In genomic region chr3:188433526-188433855, GRCh38 we compare ENCODE assay signal across 12 cellular contexts.
DNase-seq lines count a peak whose midpoint lies in the region; ATAC-seq and TF ChIP-seq lines count a peak whose summit lies in the region.
"Had no signal": no experiment of that assay in that cellular context is flagged by ENCODE, and none has a peak within 500 bp of the region (broad histone marks: within the 10 kb centered on the region; RNA-seq: fewer than 3 reads in every experiment).

No MANE protein-coding gene starts in this region.

- peak overlapping the region; percentile 39 to 90 (median 67); a peak in 21 of 22 replicates for H3K9ac ChIP-seq in BLaER1 treated with 17β-estradiol and CSF1 and Interleukin-3, amounts not matched to agents 10 nM and 100 nM

- H3K4me1 ChIP-seq in BLaER1 treated with 17β-estradiol and CSF1 and Interleukin-3, amounts not matched to agents 10 nM and 100 nM, result peaks cover 69 to 99% (median 81%) of the 10 kb centered on the region in 10 experiments
- peaks cover 47% of the 10 kb centered on the region for H3K4me1 ChIP-seq in DOHH2 (ENCODE audit: control insufficient read depth, low read length)

- H4K20me1 ChIP-seq in BLaER1 treated with 17β-estradiol and CSF1 and Interleukin-3, amounts not matched to agents 10 nM and 100 nM, result no peaks in the 10 kb centered on the region
- no peaks in the 10 kb centered on the region for H4K20me1 ChIP-seq in DOHH2 (ENCODE audit: control insufficient read depth, insufficient read depth, low read depth, low read length)

- peak overlapping the region in 4 of 5 experiments; percentile 11 to 76 (median 32) for H3K27ac Mint-ChIP-seq in brain
- H3K27ac Mint-ChIP-seq in natural killer cell, result peak overlapping the region; percentile 74 to 81

- H3K27ac ChIP-seq in BLaER1 treated with 17β-estradiol and CSF1 and Interleukin-3, amounts not matched to agents 10 nM and 100 nM, result peak overlapping the region; percentile 78 to 98 (median 82)
- no peak overlapping the region for H3K27ac ChIP-seq in DOHH2 (ENCODE audit: low read depth, low read length)
- H3K27ac ChIP-seq: suprapubic skin, VCaP had no signal

- peak overlapping the region; percentile 34 to 82 (median 73) for H3K4me2 ChIP-seq in BLaER1 treated with 17β-estradiol and CSF1 and Interleukin-3, amounts not matched to agents 10 nM and 100 nM
- H3K4me2 ChIP-seq in DOHH2 (ENCODE audit: low read length), result peak overlapping the region; percentile 30

- peaks cover 7% of the 10 kb centered on the region for H3K79me2 ChIP-seq in DOHH2 (ENCODE audit: control insufficient read depth, low read length)

- TF ChIP-seq CTCF in DOHH2 (IDR thresholded peaks at IDR 0.05; ENCODE audit: low read depth, low read length, poor library complexity, severe bottlenecking) (no peak), brain (conservative IDR thresholded peaks at IDR 0.05) (no peak), natural killer cell (IDR thresholded peaks at IDR 0.05) (no peak)

- peaks cover 19% of the 10 kb centered on the region for H3K4me1 Mint-ChIP-seq in brain
- H3K4me1 Mint-ChIP-seq in natural killer cell, result peaks cover 29 to 36% of the 10 kb centered on the region in 2 donors

- H3K36me3 Mint-ChIP-seq in brain, result no peaks in the 10 kb centered on the region
- H3K36me3 Mint-ChIP-seq in natural killer cell, result no peaks in the 10 kb centered on the region

- peaks cover 0 to 11% (median 0%) of the 10 kb centered on the region in 11 experiments; a peak in 3 of 22 replicates for H3K9me3 ChIP-seq in BLaER1 treated with 17β-estradiol and CSF1 and Interleukin-3, amounts not matched to agents 10 nM and 100 nM (replicated peaks in 1 of 11)
- no peaks in the 10 kb centered on the region for H3K9me3 ChIP-seq in DOHH2 (ENCODE audit: control insufficient read depth, insufficient read depth, low read length)
- H3K9me3 ChIP-seq: suprapubic skin had no signal

- H3K27me3 Mint-ChIP-seq in brain (no peaks in the 10 kb centered on the region), natural killer cell (ENCODE audit: low read depth in 2 of 2) (no peaks in the 10 kb centered on the region)

- intact Hi-C loops in natural killer cell (cut with micrococcal nuclease), result no loop called here

- peak overlapping the region in 3 of 5 experiments; percentile 2 to 41 (median 4) for H3K4me3 Mint-ChIP-seq in brain
- peak overlapping the region; percentile 74 for H3K4me3 Mint-ChIP-seq in natural killer cell

- H3K4me3 ChIP-seq in BLaER1 treated with 17β-estradiol and CSF1 and Interleukin-3, amounts not matched to agents 10 nM and 100 nM, result peak overlapping the region in 8 of 10 experiments; percentile 20 to 45 (median 32); a peak in 7 of 20 replicates
- H3K4me3 ChIP-seq in DOHH2 (ENCODE audit: low read length), result peak overlapping the region; percentile 20
- H3K4me3 ChIP-seq: suprapubic skin had no signal

- H3F3A ChIP-seq in DOHH2 (ENCODE audit: control insufficient read depth, insufficient read depth), result peaks cover 3% of the 10 kb centered on the region; the same call in 1 of the 2 replicates

- ATAC-seq in natural killer cell (no peak), GM21447 (IDR thresholded peaks at IDR 0.05; ENCODE audit: unreplicated experiment) (no peak), GM21390 (IDR thresholded peaks at IDR 0.05; ENCODE audit: unreplicated experiment) (no peak)

- no peak for DNase-seq in natural killer cell
- no peak for DNase-seq in 8988T
- DNase-seq in amniotic stem cell (lab: John Stamatoyannopoulos, UW), result no peak
- DNase-seq: DMS79, NCI-H1694 had no signal

- H3K36me3 ChIP-seq in BLaER1 treated with 17β-estradiol and CSF1 and Interleukin-3, amounts not matched to agents 10 nM and 100 nM, result peaks cover 0 to 12% (median 3%) of the 10 kb centered on the region in 11 experiments; a peak in 2 of 22 replicates
- peaks cover 7% of the 10 kb centered on the region for H3K36me3 ChIP-seq in DOHH2 (ENCODE audit: control insufficient read depth, low read length)
- H3K36me3 ChIP-seq: suprapubic skin had no signal

- no peaks in the 10 kb centered on the region for H3K9me2 ChIP-seq in DOHH2 (replicated peaks; ENCODE audit: control insufficient read depth, low read length)

- no peaks in the 10 kb centered on the region for H3K27me3 ChIP-seq in BLaER1 treated with 17β-estradiol and CSF1 and Interleukin-3, amounts not matched to agents 10 nM and 100 nM
- no peaks in the 10 kb centered on the region for H3K27me3 ChIP-seq in DOHH2 (ENCODE audit: control insufficient read depth, low read length)
- H3K27me3 ChIP-seq: suprapubic skin had no signal

- H3K9me3 Mint-ChIP-seq in brain (no peaks in the 10 kb centered on the region), natural killer cell (no peaks in the 10 kb centered on the region)
